8 cellular contexts compared by ENCODE assay signal in the genomic region with DNA sequence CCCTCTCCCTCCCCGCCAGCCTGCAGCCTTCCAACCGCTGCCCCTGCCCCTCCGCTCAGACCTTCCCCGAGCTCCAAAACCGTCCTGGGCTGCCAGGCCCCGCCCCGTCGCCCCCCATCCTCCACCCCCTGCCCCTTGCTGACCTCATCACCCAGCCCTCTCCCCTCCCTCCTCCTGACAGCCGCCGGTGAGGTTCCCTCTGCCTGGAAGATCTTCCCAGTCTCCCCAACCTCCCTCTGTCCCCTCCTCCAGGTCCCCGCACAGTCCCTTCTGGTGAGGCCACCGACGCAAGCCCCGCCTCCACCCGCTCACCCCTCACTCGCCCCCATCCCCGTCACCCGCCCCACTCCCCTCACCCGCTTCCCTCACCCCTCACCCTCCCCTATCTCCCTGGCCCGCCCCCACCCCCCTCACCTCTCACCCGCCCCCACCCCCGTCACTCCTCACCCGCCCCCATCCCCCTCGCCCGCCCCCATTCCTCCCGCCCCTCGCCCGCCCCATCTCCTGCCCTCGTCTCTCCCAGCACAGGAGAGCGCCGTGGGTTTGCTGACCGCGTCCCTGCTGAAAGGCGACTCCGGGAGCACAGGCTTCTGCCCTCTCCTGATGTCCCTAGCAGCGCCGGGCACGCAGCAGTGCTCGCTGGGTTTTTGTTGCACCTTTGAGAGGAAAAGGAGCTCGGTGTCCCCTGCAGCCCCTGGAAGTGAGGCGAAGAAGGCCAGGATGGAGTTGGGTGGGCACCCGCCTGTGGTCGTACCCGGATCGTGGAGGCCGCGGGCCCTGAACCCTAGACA. TPM values are rescaled to one million over a fixed set of nuclear protein-coding genes. Genes with fewer than 3 reads are reported as not detected.
A peak's percentile ranks its signal among the peaks of the same experiment; 100 is the strongest.
DNase-seq lines count a peak whose midpoint lies in the region; ATAC-seq lines count a peak whose summit lies in the region.

No MANE protein-coding gene starts in this region.

- H3K9me3 ChIP-seq in iPS-18c (ENCODE audit: control insufficient read depth, insufficient read depth, low read length): no peaks in the 10 kb centered on the region

- H3K4me3 Mint-ChIP-seq in activated naive CD8-positive, alpha-beta T cell treated with anti-CD3 and anti-CD28 coated beads, Interleukin-2, amount 10 ng/mL, durations not matched to agents 7 days and 5 days: peak overlapping the region; percentile 76
- peak overlapping the region; percentile 81 to 88 for H3K4me3 Mint-ChIP-seq in stimulated activated naive B cell treated with anti-CD40 and anti-IgM and Interleukin-4, amounts not matched to agents 10 μg/mL and 1 μg/mL and 100 μg/mL, for 72 hours

- H3K27ac Mint-ChIP-seq in activated naive CD8-positive, alpha-beta T cell treated with anti-CD3 and anti-CD28 coated beads, Interleukin-2, amount 10 ng/mL, durations not matched to agents 7 days and 5 days: no peak overlapping the region
- no peak overlapping the region for H3K27ac Mint-ChIP-seq in stimulated activated naive B cell treated with anti-CD40 and anti-IgM and Interleukin-4, amounts not matched to agents 10 μg/mL and 1 μg/mL and 100 μg/mL, for 72 hours

- no peaks in the 10 kb centered on the region for H3K36me3 Mint-ChIP-seq in activated naive CD8-positive, alpha-beta T cell treated with anti-CD3 and anti-CD28 coated beads, Interleukin-2, amount 10 ng/mL, durations not matched to agents 7 days and 5 days
- no peaks in the 10 kb centered on the region for H3K36me3 Mint-ChIP-seq in stimulated activated naive B cell treated with anti-CD40 and anti-IgM and Interleukin-4, amounts not matched to agents 10 μg/mL and 1 μg/mL and 100 μg/mL, for 72 hours

- POLR2A ChIA-PET in activated naive CD8-positive, alpha-beta T cell treated with anti-CD3 and anti-CD28 coated beads, Interleukin-2, amount 10 ng/mL, durations not matched to agents 7 days and 5 days (lab: Charles Lee): interaction anchor here (1.2 kb wide), 1 partner anchor 50 kb away, joined by 4 read pairs; no protein-coding TSS in a partner anchor

- H3K4me3 ChIP-seq in iPS-18c (ENCODE audit: insufficient read depth, low read depth, low read length): peak overlapping the region; percentile 69

- peak; percentile 50 for DNase-seq in NCI-H510A (lab: John Stamatoyannopoulos, UW)
- DNase-seq in NCI-H510A treated with DMSO at 0.1 percent for 48 hours (lab: John Stamatoyannopoulos, UW): no peak
- DNase-seq in NCI-H146 treated with DMSO at 0.1 percent for 48 hours (lab: John Stamatoyannopoulos, UW; ENCODE audit: unreplicated experiment): peak; percentile 30
- no peak for DNase-seq in activated naive CD8-positive, alpha-beta T cell treated with anti-CD3 and anti-CD28 coated beads, Interleukin-2, amount 10 ng/mL, durations not matched to agents 7 days and 5 days
- DNase-seq in stimulated activated naive B cell treated with anti-CD40 and anti-IgM and Interleukin-4, amounts not matched to agents 10 μg/mL and 1 μg/mL and 100 μg/mL, for 72 hours: no peak

- peaks cover 11% of the 10 kb centered on the region for H3K4me1 Mint-ChIP-seq in activated naive CD8-positive, alpha-beta T cell treated with anti-CD3 and anti-CD28 coated beads, Interleukin-2, amount 10 ng/mL, durations not matched to agents 7 days and 5 days
- peaks cover 20 to 23% of the 10 kb centered on the region in 2 donors for H3K4me1 Mint-ChIP-seq in stimulated activated naive B cell treated with anti-CD40 and anti-IgM and Interleukin-4, amounts not matched to agents 10 μg/mL and 1 μg/mL and 100 μg/mL, for 72 hours

- peaks cover 49% of the 10 kb centered on the region for H3K27me3 Mint-ChIP-seq in activated naive CD8-positive, alpha-beta T cell treated with anti-CD3 and anti-CD28 coated beads, Interleukin-2, amount 10 ng/mL, durations not matched to agents 7 days and 5 days
- H3K27me3 Mint-ChIP-seq in stimulated activated naive B cell treated with anti-CD40 and anti-IgM and Interleukin-4, amounts not matched to agents 10 μg/mL and 1 μg/mL and 100 μg/mL, for 72 hours: peaks cover 12 to 22% of the 10 kb centered on the region in 2 donors

- no peaks in the 10 kb centered on the region for H3K9me3 Mint-ChIP-seq in activated naive CD8-positive, alpha-beta T cell treated with anti-CD3 and anti-CD28 coated beads, Interleukin-2, amount 10 ng/mL, durations not matched to agents 7 days and 5 days
- H3K9me3 Mint-ChIP-seq in stimulated activated naive B cell treated with anti-CD40 and anti-IgM and Interleukin-4, amounts not matched to agents 10 μg/mL and 1 μg/mL and 100 μg/mL, for 72 hours: no peaks in the 10 kb centered on the region

- peak; percentile 7 for ATAC-seq in activated naive CD8-positive, alpha-beta T cell treated with anti-CD3 and anti-CD28 coated beads, Interleukin-2, amount 10 ng/mL, durations not matched to agents 7 days and 5 days (ENCODE audit: low read depth)
- peak in 1 of 2 donors; percentile 3 for ATAC-seq in stimulated activated naive B cell treated with anti-CD40 and anti-IgM and Interleukin-4, amounts not matched to agents 10 μg/mL and 1 μg/mL and 100 μg/mL, for 72 hours (replicated peaks)
- no peak for ATAC-seq in HG03039 (IDR thresholded peaks at IDR 0.05; ENCODE audit: unreplicated experiment)
- no peak for ATAC-seq in HG03457 (IDR thresholded peaks at IDR 0.05; ENCODE audit: unreplicated experiment)

RNA-seq across cellular contexts. Expression of a gene that starts 16.4 kb away (rescaled TPM):
- not detected for total RNA-seq in activated naive CD8-positive, alpha-beta T cell treated with anti-CD3 and anti-CD28 coated beads, Interleukin-2, amount 10 ng/mL, durations not matched to agents 7 days and 5 days

RNA-seq across cellular contexts. Expression of a gene that starts 27.7 kb away (rescaled TPM):
- total RNA-seq in activated naive CD8-positive, alpha-beta T cell treated with anti-CD3 and anti-CD28 coated beads, Interleukin-2, amount 10 ng/mL, durations not matched to agents 7 days and 5 days: 10 to 100 TPM; 38.0 to 41.9 TPM

RNA-seq across cellular contexts. Expression of a gene that starts 41.4 kb away (rescaled TPM):
- 10 to 100 TPM; 71.9 to 77.0 TPM for total RNA-seq in activated naive CD8-positive, alpha-beta T cell treated with anti-CD3 and anti-CD28 coated beads, Interleukin-2, amount 10 ng/mL, durations not matched to agents 7 days and 5 days

Comparison
In these comparisons a context has a peak if more than half of its experiments do, and no peak if none do; other contexts are left out.
1. DNase-seq: peak in NCI-H510A (single experiment) and NCI-H146 treated with DMSO at 0.1 percent for 48 hours (single experiment); none in NCI-H510A treated with DMSO at 0.1 percent for 48 hours (single experiment), activated naive CD8-positive, alpha-beta T cell treated with anti-CD3 and anti-CD28 coated beads, Interleukin-2, amount 10 ng/mL, durations not matched to agents 7 days and 5 days (single experiment) and stimulated activated naive B cell treated with anti-CD40 and anti-IgM and Interleukin-4, amounts not matched to agents 10 μg/mL and 1 μg/mL and 100 μg/mL, for 72 hours (single experiment).